ENCODE assay signal across 25 cellular contexts in genomic region chr16:73219176-73219575, GRCh38.
A peak's percentile ranks its signal among the peaks of the same experiment; 100 is the strongest.
DNase-seq lines count a peak whose midpoint lies in the region; ATAC-seq, FAIRE-seq and TF ChIP-seq lines count a peak whose summit lies in the region.
"Had no signal": no experiment of that assay in that cellular context is flagged by ENCODE, and none has a peak within 500 bp of the region (broad histone marks: within the 10 kb centered on the region; RNA-seq: fewer than 3 reads in every experiment).

No MANE protein-coding gene starts in this region.

- H3K27ac ChIP-seq in neural cell (ENCODE audit: low read length) = no peak overlapping the region
- H3K27ac ChIP-seq in suprapubic skin = no peak overlapping the region
- H3K27ac ChIP-seq: adrenal gland, cardiac muscle cell, gastroesophageal sphincter, right atrium auricular region had no signal

- no peaks in the 10 kb centered on the region for H3K9me3 ChIP-seq in neural cell (ENCODE audit: low read length)
- H3K9me3 ChIP-seq in suprapubic skin = no peaks in the 10 kb centered on the region
- H3K9me3 ChIP-seq: adrenal gland, gastroesophageal sphincter, right atrium auricular region had no signal

- TF ChIP-seq CTCF in AG09309 (IDR thresholded peaks at IDR 0.05; ENCODE audit: control insufficient read depth, insufficient read depth, low read depth, low read length, missing control alignments) (peak; percentile 19), endothelial cell (IDR thresholded peaks at IDR 0.05; ENCODE audit: unreplicated experiment) (peak; percentile 32), neural cell (IDR thresholded peaks at IDR 0.05; ENCODE audit: poor library complexity, severe bottlenecking) (peak; percentile 37), suprapubic skin (IDR thresholded peaks at IDR 0.05) (no peak)

- no peak for TF ChIP-seq RAD21 in neural cell (conservative IDR thresholded peaks at IDR 0.05)

- no peak overlapping the region for H3K4me3 ChIP-seq in AG09309 (ENCODE audit: control insufficient read depth, low read depth, low read length)
- no peak overlapping the region for H3K4me3 ChIP-seq in neural cell (ENCODE audit: low read length)
- no peak overlapping the region for H3K4me3 ChIP-seq in suprapubic skin
- H3K4me3 ChIP-seq: adrenal gland, cardiac muscle cell, gastroesophageal sphincter, right atrium auricular region had no signal

- WGBS in suprapubic skin = 100% methylated on average over 1 of the region's 1 CpG

- H3K9ac ChIP-seq in neural cell (ENCODE audit: low read length) = no peak overlapping the region

- peaks cover 4% of the 10 kb centered on the region for H3K4me1 ChIP-seq in suprapubic skin
- H3K4me1 ChIP-seq: adrenal gland, gastroesophageal sphincter, right atrium auricular region had no signal

- H3K36me3 Mint-ChIP-seq in endothelial cell (ENCODE audit: low read depth, unreplicated experiment) = no peaks in the 10 kb centered on the region
- H3K36me3 Mint-ChIP-seq: CD4-positive, alpha-beta memory T cell had no signal

- ATAC-seq in HG02884 (IDR thresholded peaks at IDR 0.05; ENCODE audit: unreplicated experiment) = no peak
- ATAC-seq: activated CD8-positive, alpha-beta T cell treated with anti-CD3 and anti-CD28 coated beads for 36 hours; gastroesophageal sphincter had no signal

- no peaks in the 10 kb centered on the region for H3K9me2 ChIP-seq in neural cell (ENCODE audit: insufficient read depth, low read length)

- H3K36me3 ChIP-seq in neural cell (ENCODE audit: insufficient read depth, low read length) (no peaks in the 10 kb centered on the region), suprapubic skin (no peaks in the 10 kb centered on the region)
- H3K36me3 ChIP-seq: adrenal gland, cardiac muscle cell, gastroesophageal sphincter, right atrium auricular region had no signal

- no peaks in the 10 kb centered on the region for H3F3A ChIP-seq in neural cell (ENCODE audit: insufficient read depth, low read length, poor library complexity, severe bottlenecking)

- no peaks in the 10 kb centered on the region for H3K79me2 ChIP-seq in neural cell (replicated peaks; ENCODE audit: insufficient read depth, low read length)

- no peak overlapping the region for H3K4me2 ChIP-seq in neural cell (ENCODE audit: low read length)

- DNase-seq in AG09309 (ENCODE audit: low read depth) = no peak
- DNase-seq in HTR-8/SVneo (ENCODE audit: insufficient read length, low spot score) = no peak
- DNase-seq in endothelial cell (ENCODE audit: low spot score) = no peak
- no peak for DNase-seq in stimulated activated CD4-positive, alpha-beta T cell treated with anti-CD3 and anti-CD28 coated beads, Interleukin-4, amount 100 ng/mL, for 1 hour
- DNase-seq in NOMO-1 treated with dmso at 0.1 percent for 144 hours (lab: John Stamatoyannopoulos, UW; ENCODE audit: unreplicated experiment) = no peak
- no peak for DNase-seq in suprapubic skin (ENCODE audit: low spot score in 2 of 2)
- DNase-seq: ACHN; activated CD4-positive, CD25-positive, alpha-beta regulatory T cell treated with anti-CD3 and anti-CD28 coated beads, Interleukin-2, amount 50 U/mL, for 72 hours; activated CD8-positive, alpha-beta T cell treated with anti-CD3 and anti-CD28 coated beads for 36 hours; activated naive CD4-positive, alpha-beta T cell; adrenal gland; CD4-positive, alpha-beta memory T cell; HCEC 1CT; kidney; NCI-H187; NCI-H774; occipital lobe; SHP77; stimulated activated CD8-positive, alpha-beta memory T cell treated with anti-CD3 and anti-CD28 coated beads, Interleukin-4, amount 100 ng/mL, for 48 hours had no signal

- H3K4me1 Mint-ChIP-seq in endothelial cell (ENCODE audit: unreplicated experiment) = no peaks in the 10 kb centered on the region
- H3K4me1 Mint-ChIP-seq: CD4-positive, alpha-beta memory T cell had no signal

- TF ChIP-seq POLR2A in suprapubic skin (IDR thresholded peaks at IDR 0.05) = no peak

- no peak overlapping the region for H3K27ac Mint-ChIP-seq in endothelial cell (ENCODE audit: unreplicated experiment)
- H3K27ac Mint-ChIP-seq: activated CD8-positive, alpha-beta T cell treated with anti-CD3 and anti-CD28 coated beads for 36 hours; CD4-positive, alpha-beta memory T cell had no signal

- H3K4me3 Mint-ChIP-seq in endothelial cell (ENCODE audit: unreplicated experiment) = no peak overlapping the region
- H3K4me3 Mint-ChIP-seq: activated CD8-positive, alpha-beta T cell treated with anti-CD3 and anti-CD28 coated beads for 36 hours; CD4-positive, alpha-beta memory T cell had no signal

- no peaks in the 10 kb centered on the region for H3K9me3 Mint-ChIP-seq in endothelial cell (ENCODE audit: unreplicated experiment)

- peak; percentile 72 for FAIRE-seq in HTR-8/SVneo (lab: Jason Lieb, UNC)
- FAIRE-seq: G401.6, kidney had no signal

- H3K27me3 ChIP-seq in neural cell (ENCODE audit: insufficient read depth, low read depth, low read length) = no peaks in the 10 kb centered on the region
- H3K27me3 ChIP-seq in suprapubic skin = peaks cover 5% of the 10 kb centered on the region
- H3K27me3 ChIP-seq: adrenal gland, cardiac muscle cell, gastroesophageal sphincter, right atrium auricular region had no signal

- H4K20me1 ChIP-seq in neural cell (ENCODE audit: insufficient read depth) = no peaks in the 10 kb centered on the region

- H3K27me3 Mint-ChIP-seq in endothelial cell (ENCODE audit: unreplicated experiment) = peaks cover 2% of the 10 kb centered on the region
- H3K27me3 Mint-ChIP-seq: activated CD8-positive, alpha-beta T cell treated with anti-CD3 and anti-CD28 coated beads for 36 hours; CD4-positive, alpha-beta memory T cell had no signal

- TF ChIP-seq EP300 in neural cell (conservative IDR thresholded peaks at IDR 0.05; ENCODE audit: poor library complexity, severe bottlenecking) (no peak), suprapubic skin (IDR thresholded peaks at IDR 0.05) (no peak)

- no peak overlapping the region for H2AFZ ChIP-seq in neural cell (ENCODE audit: low read depth, low read length)

TF ChIP-seq in neural cell, 6 proteins besides CTCF, POLR2A, EP300 and RAD21:
- TF ChIP-seq MXI1 (conservative IDR thresholded peaks at IDR 0.05; ENCODE audit: poor library complexity, severe bottlenecking) (no peak), TAF1 (IDR thresholded peaks at IDR 0.05; ENCODE audit: low read depth) (no peak), EZH2 (IDR thresholded peaks at IDR 0.05; ENCODE audit: borderline replicate concordance, insufficient read depth, low read length, poor library complexity, severe bottlenecking) (no peak), REST (IDR thresholded peaks at IDR 0.05; ENCODE audit: borderline replicate concordance) (no peak), POLR2AphosphoS5 (IDR thresholded peaks at IDR 0.05) (no peak), SMC3 (conservative IDR thresholded peaks at IDR 0.05; ENCODE audit: poor library complexity) (no peak)

Comparison
In these comparisons a context has a peak if more than half of its experiments do, and no peak if none do; other contexts are left out.
1. CTCF ChIP-seq: peak in AG09309 (single experiment), endothelial cell (single experiment) and neural cell (single experiment); none in suprapubic skin (0 of 2).